In the genomic region with DNA sequence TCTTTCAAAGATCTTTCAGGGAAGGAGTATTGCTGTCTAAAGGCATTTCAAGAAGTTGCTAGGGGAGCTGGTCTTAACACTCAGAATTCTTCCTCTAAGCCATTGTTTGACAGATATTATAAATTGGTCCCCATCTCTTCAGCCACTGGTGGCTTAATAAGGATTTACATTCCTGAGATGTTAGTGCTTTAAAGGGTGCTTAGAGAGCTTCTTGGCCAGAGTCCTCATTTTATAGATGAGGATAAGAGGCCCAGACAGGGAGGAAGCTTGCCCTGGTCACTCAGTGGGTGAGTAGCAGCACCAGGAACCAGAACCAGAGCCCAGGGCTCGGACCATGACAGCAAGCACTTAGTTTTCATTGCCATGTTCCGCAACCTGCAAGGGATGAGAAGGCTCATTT, we compare ENCODE assay signal across 25 cellular contexts. TPM values are rescaled to one million over a fixed set of nuclear protein-coding genes. Genes with fewer than 3 reads are reported as not detected.
DNase-seq lines count a peak whose midpoint lies in the region; ATAC-seq and TF ChIP-seq lines count a peak whose summit lies in the region.
"Had no signal": no experiment of that assay in that cellular context is flagged by ENCODE, and none has a peak within 500 bp of the region (broad histone marks: within the 10 kb centered on the region; RNA-seq: fewer than 3 reads in every experiment).

No MANE protein-coding gene starts in this region.

- H3K4me1 ChIP-seq in adipocyte (ENCODE audit: control insufficient read depth, insufficient read depth, low read length) (peaks cover 5% of the 10 kb centered on the region), uterus (no peaks in the 10 kb centered on the region)
- H3K4me1 ChIP-seq: BE2C had no signal

- H3K9me3 ChIP-seq in adipocyte (ENCODE audit: control insufficient read depth, low read length) (no peaks in the 10 kb centered on the region), uterus (no peaks in the 10 kb centered on the region)
- H3K9me3 ChIP-seq: BE2C had no signal

- intact Hi-C loops in uterus (cut with DNase I; ENCODE audit: low total_unique reads) = no loop called here

- peak overlapping the region; percentile 37 for H3K27ac Mint-ChIP-seq in stimulated activated memory B cell treated with anti-CD40 and anti-IgM and Interleukin-4, amounts not matched to agents 10 μg/mL and 1 μg/mL and 100 μg/mL, for 72 hours
- H3K27ac Mint-ChIP-seq in type B pancreatic cell (no peak overlapping the region), glutamatergic neuron (ENCODE audit: unreplicated experiment) (no peak overlapping the region)
- H3K27ac Mint-ChIP-seq: activated CD4-positive, alpha-beta memory T cell treated with anti-CD3 and anti-CD28 coated beads for 36 hours had no signal

- H3K27ac ChIP-seq in uterus = no peak overlapping the region
- H3K27ac ChIP-seq: skin epidermis, WERI-Rb-1 had no signal

- no peak for TF ChIP-seq POLR2A in uterus (IDR thresholded peaks at IDR 0.05)

- no peaks in the 10 kb centered on the region for H3K36me3 ChIP-seq in adipocyte (ENCODE audit: control insufficient read depth, insufficient read depth, low read length, severe bottlenecking)
- H3K36me3 ChIP-seq in uterus = no peaks in the 10 kb centered on the region
- H3K36me3 ChIP-seq: BE2C, WERI-Rb-1 had no signal

- no peak overlapping the region for H3K9ac ChIP-seq in adipocyte (ENCODE audit: low read length)

- peaks cover 56% of the 10 kb centered on the region for H3K4me1 Mint-ChIP-seq in stimulated activated memory B cell treated with anti-CD40 and anti-IgM and Interleukin-4, amounts not matched to agents 10 μg/mL and 1 μg/mL and 100 μg/mL, for 72 hours
- H3K4me1 Mint-ChIP-seq in type B pancreatic cell (ENCODE audit: unreplicated experiment) (peaks cover 24% of the 10 kb centered on the region), glutamatergic neuron (ENCODE audit: low read depth, unreplicated experiment) (peaks cover 13% of the 10 kb centered on the region)

- DNase-seq in EL (peak; percentile 48), adipocyte (ENCODE audit: low read depth) (peak; percentile 14), iris pigment epithelial cell (ENCODE audit: low read depth) (peak; percentile 48), type B pancreatic cell (ENCODE audit: extremely low spot score, unreplicated experiment) (no peak), uterus (no peak), glutamatergic neuron (no peak)
- DNase-seq: activated CD4-positive, alpha-beta memory T cell treated with anti-CD3 and anti-CD28 coated beads for 36 hours; activated naive CD4-positive, alpha-beta T cell treated with Interleukin-2 at 50 U/mL for 16 hours; aorta; BE2C; effector memory CD8-positive, alpha-beta T cell; hypothalamus; mesendoderm; NCI-H1417 treated with DMSO at 0.1 percent for 48 hours; NCI-H2171; NCI-H526; posterior cingulate gyrus; SHP77 treated with DMSO at 0.1 percent for 48 hours; stimulated activated CD4-positive, alpha-beta T cell treated with anti-CD3 and anti-CD28 coated beads, Interleukin-2, amount 100 ng/mL, for 48 hours; T-helper 17 cell had no signal

- no peaks in the 10 kb centered on the region for H3K27me3 Mint-ChIP-seq in stimulated activated memory B cell treated with anti-CD40 and anti-IgM and Interleukin-4, amounts not matched to agents 10 μg/mL and 1 μg/mL and 100 μg/mL, for 72 hours
- no peaks in the 10 kb centered on the region for H3K27me3 Mint-ChIP-seq in type B pancreatic cell
- peaks cover 2% of the 10 kb centered on the region for H3K27me3 Mint-ChIP-seq in glutamatergic neuron (ENCODE audit: unreplicated experiment)
- H3K27me3 Mint-ChIP-seq: activated CD4-positive, alpha-beta memory T cell treated with anti-CD3 and anti-CD28 coated beads for 36 hours; effector memory CD8-positive, alpha-beta T cell; natural killer cell treated with Interleukin-12 subunit alpha and Interleukin-12 subunit beta and Interleukin-15 and Interleukin-18, amount 100 ng/mL, for 72 hours; T-helper 17 cell had no signal

- H3K9me3 Mint-ChIP-seq in stimulated activated memory B cell treated with anti-CD40 and anti-IgM and Interleukin-4, amounts not matched to agents 10 μg/mL and 1 μg/mL and 100 μg/mL, for 72 hours = no peaks in the 10 kb centered on the region
- H3K9me3 Mint-ChIP-seq in type B pancreatic cell = no peaks in the 10 kb centered on the region
- no peaks in the 10 kb centered on the region for H3K9me3 Mint-ChIP-seq in glutamatergic neuron (ENCODE audit: unreplicated experiment)
- H3K9me3 Mint-ChIP-seq: activated CD4-positive, alpha-beta memory T cell treated with anti-CD3 and anti-CD28 coated beads for 36 hours; effector memory CD8-positive, alpha-beta T cell; natural killer cell treated with Interleukin-12 subunit alpha and Interleukin-12 subunit beta and Interleukin-15 and Interleukin-18, amount 100 ng/mL, for 72 hours had no signal

- no peak for ATAC-seq in stimulated activated memory B cell treated with anti-CD40 and anti-IgM and Interleukin-4, amounts not matched to agents 10 μg/mL and 1 μg/mL and 100 μg/mL, for 72 hours
- ATAC-seq in GM21423 (IDR thresholded peaks at IDR 0.05; ENCODE audit: unreplicated experiment) = no peak
- ATAC-seq: effector memory CD8-positive, alpha-beta T cell; natural killer cell treated with Interleukin-12 subunit alpha and Interleukin-12 subunit beta and Interleukin-15 and Interleukin-18, amount 100 ng/mL, for 72 hours; T-helper 17 cell had no signal

- H3K36me3 Mint-ChIP-seq in stimulated activated memory B cell treated with anti-CD40 and anti-IgM and Interleukin-4, amounts not matched to agents 10 μg/mL and 1 μg/mL and 100 μg/mL, for 72 hours = peaks cover 12% of the 10 kb centered on the region
- H3K36me3 Mint-ChIP-seq in type B pancreatic cell (no peaks in the 10 kb centered on the region), glutamatergic neuron (ENCODE audit: unreplicated experiment) (no peaks in the 10 kb centered on the region)
- H3K36me3 Mint-ChIP-seq: natural killer cell treated with Interleukin-12 subunit alpha and Interleukin-12 subunit beta and Interleukin-15 and Interleukin-18, amount 100 ng/mL, for 72 hours had no signal

- H3K27me3 ChIP-seq in adipocyte (replicated peaks; ENCODE audit: control insufficient read depth, insufficient read depth, low read length) (no peaks in the 10 kb centered on the region), uterus (no peaks in the 10 kb centered on the region)
- H3K27me3 ChIP-seq: BE2C had no signal

- no peak for TF ChIP-seq CTCF in type B pancreatic cell (conservative IDR thresholded peaks at IDR 0.05)
- TF ChIP-seq CTCF in uterus (IDR thresholded peaks at IDR 0.05) = no peak
- no peak for TF ChIP-seq CTCF in glutamatergic neuron (IDR thresholded peaks at IDR 0.05; ENCODE audit: partially characterized antibody, unreplicated experiment)

- H3K4me3 Mint-ChIP-seq in stimulated activated memory B cell treated with anti-CD40 and anti-IgM and Interleukin-4, amounts not matched to agents 10 μg/mL and 1 μg/mL and 100 μg/mL, for 72 hours = no peak overlapping the region
- H3K4me3 Mint-ChIP-seq in type B pancreatic cell (no peak overlapping the region), glutamatergic neuron (ENCODE audit: unreplicated experiment) (no peak overlapping the region)
- H3K4me3 Mint-ChIP-seq: activated CD4-positive, alpha-beta memory T cell treated with anti-CD3 and anti-CD28 coated beads for 36 hours; effector memory CD8-positive, alpha-beta T cell; natural killer cell treated with Interleukin-12 subunit alpha and Interleukin-12 subunit beta and Interleukin-15 and Interleukin-18, amount 100 ng/mL, for 72 hours; T-helper 17 cell had no signal

- H3K4me3 ChIP-seq in adipocyte (ENCODE audit: low read length) = no peak overlapping the region
- H3K4me3 ChIP-seq in uterus = no peak overlapping the region
- H3K4me3 ChIP-seq: skin epidermis had no signal

RNA-seq across cellular contexts. Expression of a gene that starts 53.2 kb away (rescaled TPM):
- total RNA-seq in type B pancreatic cell (ENCODE audit: low replicate concordance) = 18.2 and 23.0 TPM in 2 replicates
- 10 to 100 TPM in 2 of 4 donors, 1 to 10 TPM in 2; 5.6 to 22.9 (median 14.4) TPM for total RNA-seq in uterus
- total RNA-seq in glutamatergic neuron (ENCODE audit: unreplicated experiment) = 4.8 TPM

Comparison
In these comparisons a context has a peak if more than half of its experiments do, and no peak if none do; other contexts are left out.
1. DNase-seq: peak in EL (single experiment), adipocyte (single experiment) and iris pigment epithelial cell (single experiment); none in type B pancreatic cell (single experiment), uterus (0 of 2) and glutamatergic neuron (single experiment).